ENCODE assay signal across 25 cellular contexts in the genomic region with DNA sequence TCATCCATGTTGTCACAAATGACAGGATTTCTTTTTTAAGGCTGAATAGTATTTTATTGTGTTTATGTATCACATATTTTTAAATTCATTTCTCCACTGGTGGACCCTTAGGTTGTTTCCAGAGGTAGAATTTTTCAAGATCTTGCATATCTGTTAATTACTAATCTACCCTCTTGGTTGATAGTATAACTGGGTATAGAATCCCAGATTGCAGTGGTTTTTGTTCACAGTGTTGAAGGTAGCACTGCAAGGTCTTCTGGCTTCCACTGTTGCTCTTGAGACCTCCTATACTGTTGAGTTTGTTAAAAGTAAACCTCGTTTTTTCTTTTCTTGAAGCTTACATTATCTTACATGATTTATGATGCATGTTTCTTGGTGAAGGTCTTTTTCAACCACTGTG. TPM values are rescaled to one million over a fixed set of nuclear protein-coding genes. Genes with fewer than 3 reads are reported as not detected.
DNase-seq lines count a peak whose midpoint lies in the region; ATAC-seq, FAIRE-seq and TF ChIP-seq lines count a peak whose summit lies in the region.
"Had no signal": no experiment of that assay in that cellular context is flagged by ENCODE, and none has a peak within 500 bp of the region (broad histone marks: within the 10 kb centered on the region; RNA-seq: fewer than 3 reads in every experiment).

No MANE protein-coding gene starts in this region.

- TF ChIP-seq CTCF in K562 (IDR thresholded peaks at IDR 0.05 in 2 of 3, conservative IDR thresholded peaks at IDR 0.05 in 1 of 3; ENCODE audit: insufficient read depth in 2 of 3, low read depth in 1 of 3, low read length in 3 of 3) (no peak), pancreas (IDR thresholded peaks at IDR 0.05) (no peak)

- peak; percentile 74 for FAIRE-seq in H54 (lab: Jason Lieb, UNC)
- no peak for FAIRE-seq in K562 (lab: Jason Lieb, UNC)
- FAIRE-seq in pancreas (lab: Jason Lieb, UNC): peak; percentile 23
- FAIRE-seq: A549, D721Med, GM12891, GM18507 had no signal

- H3K4me1 ChIP-seq in K562 (replicated peaks in 1 of 2; ENCODE audit: control insufficient read depth in 2 of 2, insufficient read depth in 2 of 2, low read length in 2 of 2) (no peaks in the 10 kb centered on the region), pancreas (peaks cover 0 to 8% (median 0%) of the 10 kb centered on the region in 3 donors), aorta (ENCODE audit: control insufficient read depth in 1 of 2, insufficient read depth in 2 of 2, low read length in 2 of 2) (peaks cover 0 to 2% of the 10 kb centered on the region in 2 donors)
- H3K4me1 ChIP-seq: BE2C; BLaER1 treated with 17β-estradiol and CSF1 and Interleukin-3, amounts not matched to agents 10 nM and 100 nM had no signal

- H3K9me3 ChIP-seq in K562 (replicated peaks; ENCODE audit: control insufficient read depth, insufficient read depth, low read depth, low read length) (no peaks in the 10 kb centered on the region), pancreas (no peaks in the 10 kb centered on the region), aorta (ENCODE audit: control insufficient read depth, low read length) (no peaks in the 10 kb centered on the region)
- H3K9me3 ChIP-seq: BE2C had no signal

- H3K27ac ChIP-seq in K562 (ENCODE audit: extremely low read depth, low read depth, low read length) (no peak overlapping the region), pancreas (no peak overlapping the region), aorta (ENCODE audit: low read depth in 1 of 2, low read length in 2 of 2) (no peak overlapping the region)
- H3K27ac ChIP-seq: A549; BLaER1 treated with 17β-estradiol and CSF1 and Interleukin-3, amounts not matched to agents 10 nM and 100 nM had no signal

- peaks cover 35 to 47% of the 10 kb centered on the region in 2 donors for H3K36me3 Mint-ChIP-seq in activated T-cell treated with anti-CD3 and anti-CD28 coated beads, Interleukin-2, amount 50 U/mL, for 72 hours (ENCODE audit: insufficient read depth in 2 of 2)
- H3K36me3 Mint-ChIP-seq in activated T-cell treated with anti-CD3 and anti-CD28 coated beads, Interleukin-2, amount 50 U/mL, for 4 hours (ENCODE audit: insufficient read depth): peaks cover 68% of the 10 kb centered on the region

- no peak for TF ChIP-seq POLR2A in H54 (IDR thresholded peaks at IDR 0.05; ENCODE audit: low read depth, low read length)
- no peak for TF ChIP-seq POLR2A in K562 (conservative IDR thresholded peaks at IDR 0.05)

- 55% methylated on average over 1 of the region's 1 CpG for WGBS in K562 (ENCODE audit: insufficient coverage, low coverage, missing lambda C conversion rate)
- WGBS in pancreas, 2 donors: 82 to 89% methylated on average over 1 of the region's 1 CpG
- 90 to 96% methylated on average over 1 of the region's 1 CpG for WGBS in aorta, 2 donors

- POLR2A ChIA-PET in K562 (lab: Yijun Ruan, JAX): no interaction called here

- CTCF ChIA-PET in K562 (lab: Yijun Ruan, JAX; ENCODE audit: low intra/inter-chr PET ratio): no interaction called here

- H3K4me3 Mint-ChIP-seq in activated T-cell treated with anti-CD3 and anti-CD28 coated beads, Interleukin-2, amount 50 U/mL, for 72 hours: no peak overlapping the region
- no peak overlapping the region for H3K4me3 Mint-ChIP-seq in activated T-cell treated with anti-CD3 and anti-CD28 coated beads, Interleukin-2, amount 50 U/mL, for 4 hours
- H3K4me3 Mint-ChIP-seq: CD14-positive monocyte; CD4-positive, alpha-beta T cell; H9 had no signal

- no peak overlapping the region for H3K4me2 ChIP-seq in K562 (ENCODE audit: insufficient read depth, low read length)
- H3K4me2 ChIP-seq: A549; BLaER1 treated with 17β-estradiol and CSF1 and Interleukin-3, amounts not matched to agents 10 nM and 100 nM had no signal

- peak overlapping the region; percentile 72 for H3K27ac Mint-ChIP-seq in activated T-cell treated with anti-CD3 and anti-CD28 coated beads, Interleukin-2, amount 50 U/mL, for 72 hours
- H3K27ac Mint-ChIP-seq: H9 had no signal

- H3K36me3 ChIP-seq in K562 (ENCODE audit: control insufficient read depth, insufficient read depth, low read length): peaks cover 86% of the 10 kb centered on the region
- peaks cover 0 to 40% (median 24%) of the 10 kb centered on the region in 3 donors for H3K36me3 ChIP-seq in pancreas
- peaks cover 5 to 10% of the 10 kb centered on the region in 2 donors for H3K36me3 ChIP-seq in aorta (ENCODE audit: control insufficient read depth in 1 of 2, insufficient read depth in 2 of 2, low read length in 1 of 2)

- H3K9ac ChIP-seq in K562 (ENCODE audit: insufficient read depth in 1 of 2, low read depth in 2 of 2, low read length in 2 of 2): no peak overlapping the region
- H3K9ac ChIP-seq: BLaER1 treated with 17β-estradiol and CSF1 and Interleukin-3, amounts not matched to agents 10 nM and 100 nM had no signal

- no peak for TF ChIP-seq EP300 in K562 (IDR thresholded peaks at IDR 0.05; ENCODE audit: low read length)

- H3K9me3 Mint-ChIP-seq in activated T-cell treated with anti-CD3 and anti-CD28 coated beads, Interleukin-2, amount 50 U/mL, for 72 hours: peaks cover 2 to 4% of the 10 kb centered on the region in 2 donors
- H3K9me3 Mint-ChIP-seq in activated T-cell treated with anti-CD3 and anti-CD28 coated beads, Interleukin-2, amount 50 U/mL, for 4 hours: peaks cover 4% of the 10 kb centered on the region
- H3K9me3 Mint-ChIP-seq: CD8-positive, alpha-beta memory T cell; H9 had no signal

- H4K20me1 ChIP-seq in K562 (replicated peaks; ENCODE audit: control insufficient read depth, insufficient read depth, low read length): 0 out of 2 replicates have a peak, but pooled peaks cover 4% of the 10 kb centered on the region

- no peak overlapping the region for H2AFZ ChIP-seq in K562 (ENCODE audit: low read depth, low read length)

- H3K4me3 ChIP-seq in K562 (no peak overlapping the region), pancreas (no peak overlapping the region), aorta (ENCODE audit: low read length in 2 of 2) (no peak overlapping the region)
- H3K4me3 ChIP-seq: A549; BLaER1 treated with 17β-estradiol and CSF1 and Interleukin-3, amounts not matched to agents 10 nM and 100 nM had no signal

- H3K9me1 ChIP-seq in K562 (ENCODE audit: control insufficient read depth, insufficient read depth, low read length): no peaks in the 10 kb centered on the region

- peaks cover 27% of the 10 kb centered on the region for H3K79me2 ChIP-seq in K562 (ENCODE audit: control insufficient read depth, insufficient read depth, low read length)

- in situ Hi-C loops in K562 (cut with MboI): no loop called here

- ATAC-seq in activated T-cell treated with anti-CD3 and anti-CD28 coated beads, Interleukin-2, amount 50 U/mL, for 72 hours (replicated peaks in 1 of 2): no peak
- no peak for ATAC-seq in activated T-cell treated with anti-CD3 and anti-CD28 coated beads, Interleukin-2, amount 50 U/mL, for 4 hours
- ATAC-seq in K562: no peak
- ATAC-seq in pancreas: no peak
- no peak for ATAC-seq in aorta (ENCODE audit: low FRiP score)
- ATAC-seq: A549, HCT116 had no signal

- TF ChIP-seq RAD21 in K562 (CRISPR knock-in tag; conservative IDR thresholded peaks at IDR 0.05 in 1 of 2, IDR thresholded peaks at IDR 0.05 in 1 of 2): no peak

- intact Hi-C loops in K562 (cut with micrococcal nuclease): no loop called here
- intact Hi-C loops in pancreas (cut with DNase I): no loop called here
- intact Hi-C loops in aorta (cut with DNase I): no loop called here

- no peaks in the 10 kb centered on the region for H3K27me3 Mint-ChIP-seq in activated T-cell treated with anti-CD3 and anti-CD28 coated beads, Interleukin-2, amount 50 U/mL, for 72 hours (ENCODE audit: low read depth)
- H3K27me3 Mint-ChIP-seq in activated T-cell treated with anti-CD3 and anti-CD28 coated beads, Interleukin-2, amount 50 U/mL, for 4 hours (ENCODE audit: low read depth): no peaks in the 10 kb centered on the region
- H3K27me3 Mint-ChIP-seq: CD4-positive, alpha-beta T cell; CD8-positive, alpha-beta memory T cell had no signal

- DNase-seq in activated T-cell treated with anti-CD3 and anti-CD28 coated beads, Interleukin-2, amount 50 U/mL, for 72 hours: no peak
- DNase-seq in activated T-cell treated with anti-CD3 and anti-CD28 coated beads, Interleukin-2, amount 50 U/mL, for 4 hours: no peak
- DNase-seq in H54 (ENCODE audit: insufficient read length, low spot score) (no peak), K562 (ENCODE audit: extremely low read depth in 1 of 4, low spot score in 3 of 4) (no peak), pancreas (no peak), aorta (no peak), NCI-H524 treated with DMSO at 0.1 percent for 48 hours (lab: John Stamatoyannopoulos, UW) (no peak)
- DNase-seq: 8988T; ACHN; AML-193; BE2C; CD4-positive, alpha-beta T cell; CD8-positive, alpha-beta memory T cell; DMS 273 treated with DMSO at 0.1 percent for 48 hours; DMS53; DMS79 treated with DMSO at 0.1 percent for 48 hours; GF-D8; H9 had no signal

- H3K4me1 Mint-ChIP-seq in activated T-cell treated with anti-CD3 and anti-CD28 coated beads, Interleukin-2, amount 50 U/mL, for 72 hours (ENCODE audit: low read depth): peaks cover 31% of the 10 kb centered on the region
- H3K4me1 Mint-ChIP-seq in activated T-cell treated with anti-CD3 and anti-CD28 coated beads, Interleukin-2, amount 50 U/mL, for 4 hours (ENCODE audit: low read depth): peaks cover 42% of the 10 kb centered on the region
- H3K4me1 Mint-ChIP-seq: H9 had no signal

- no TSS peak for BruUV-seq in K562 (replicated peaks; lab: Mats Ljungman, UMichigan)

- H3K27me3 ChIP-seq in K562 (ENCODE audit: control insufficient read depth in 2 of 2, insufficient read depth in 2 of 2, low read length in 2 of 2) (no peaks in the 10 kb centered on the region), pancreas (no peaks in the 10 kb centered on the region), aorta (ENCODE audit: control insufficient read depth in 1 of 2, insufficient read depth in 2 of 2, low read length in 1 of 2) (no peaks in the 10 kb centered on the region)
- H3K27me3 ChIP-seq: BE2C; BLaER1 treated with 17β-estradiol and CSF1 and Interleukin-3, amounts not matched to agents 10 nM and 100 nM had no signal

RNA-seq across cellular contexts. Expression of a gene that starts 22.9 kb away (rescaled TPM):
- 10 to 100 TPM; 17.9 to 19.3 TPM for total RNA-seq in activated T-cell treated with anti-CD3 and anti-CD28 coated beads, Interleukin-2, amount 50 U/mL, for 72 hours
- total RNA-seq in activated T-cell treated with anti-CD3 and anti-CD28 coated beads, Interleukin-2, amount 50 U/mL, for 4 hours: 10 to 100 TPM; 23.5 to 24.5 (median 23.9) TPM
- 9.6 and 23.7 TPM in 2 replicates for total RNA-seq in K562 (2011; cell fraction: chromatin; rRNA removed; ENCODE audit: low replicate concordance)
- total RNA-seq in K562 (2011; cell fraction: nucleolus; rRNA removed): 7.2 and 7.6 TPM in 2 replicates
- total RNA-seq in K562 (2011; cell fraction: nucleoplasm; rRNA removed): 11.3 and 12.1 TPM in 2 replicates
- total RNA-seq in K562 (2014; rRNA removed): 26.0 and 26.4 TPM in 2 replicates
- total RNA-seq in K562 (2014; rRNA removed; fragmentation: Illumina TruSeq; extraction: Trizol): 42.6 and 51.3 TPM in 2 replicates
- 40.5 and 44.2 TPM in 2 replicates for total RNA-seq in K562 (2015; rRNA removed; fragmentation: Illumina TruSeq; extraction: Trizol)
- total RNA-seq in K562 (2021): 28.6 and 29.9 TPM in 2 replicates
- polyA plus RNA-seq in K562 (2011; rRNA removed): 21.3 and 31.3 TPM in 2 replicates
- 7.9 and 9.8 TPM in 2 replicates for polyA plus RNA-seq in K562 (2011; cell fraction: cytosol; rRNA removed)
- 6.9 and 8.7 TPM in 2 replicates for polyA plus RNA-seq in K562 (2011; cell fraction: nucleus; rRNA removed)
- polyA plus RNA-seq in K562 (2012): 18.2 and 20.2 TPM in 2 replicates
- polyA plus RNA-seq in K562 (2014; fragmentation: Illumina TruSeq; extraction: Trizol): 29.4 and 33.9 TPM in 2 replicates
- polyA plus RNA-seq in K562 (2014; fragmentation: Nextera tagmentation; extraction: Ambion mirVana): 10 to 100 TPM; 23.5 to 30.8 TPM
- polyA plus RNA-seq in K562 (2014; rRNA removed): 20.4 and 22.3 TPM in 2 replicates
- 41.8 and 42.8 TPM in 2 replicates for polyA minus RNA-seq in K562 (2011; rRNA and poly(A)+ RNA removed)
- 14.1 and 17.6 TPM in 2 replicates for polyA minus RNA-seq in K562 (2011; cell fraction: cytosol; rRNA and poly(A)+ RNA removed)
- polyA minus RNA-seq in K562 (2011; cell fraction: nucleus; rRNA and poly(A)+ RNA removed): 11.4 and 22.5 TPM in 2 replicates
- total RNA-seq in pancreas: 10 to 100 TPM in 2 of 6 donors, 1 to 10 TPM in 4; 6.4 to 11.4 (median 8.6) TPM
- polyA plus RNA-seq in pancreas: 1 to 10 TPM; 2.9 to 6.0 TPM
- 10 to 100 TPM; 17.6 to 22.6 TPM for total RNA-seq in aorta
- polyA plus RNA-seq in aorta: 10 to 100 TPM in 1 of 2 donors, 1 to 10 TPM in 1; 7.0 to 10.2 TPM
